Comparison of ENCODE assay signal across 31 cellular contexts in the genomic region with DNA sequence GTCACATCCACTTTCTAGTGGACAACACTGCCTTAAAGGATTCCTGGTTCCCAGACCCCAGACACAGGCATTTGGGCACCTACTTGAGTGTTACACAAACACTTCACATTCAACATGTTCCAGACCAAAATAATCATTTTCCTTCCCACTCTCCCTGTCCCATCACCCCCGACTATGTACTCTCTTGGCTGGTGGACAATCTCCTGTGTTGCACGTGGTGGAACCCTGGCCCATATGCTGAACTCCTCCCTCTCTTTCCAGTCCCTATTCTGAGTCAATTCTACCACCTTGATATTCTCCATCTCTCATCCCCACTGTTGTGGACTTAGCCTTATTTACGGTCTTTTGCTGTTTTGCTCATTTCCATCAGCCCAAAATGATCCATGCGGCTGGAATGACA.
"Had no signal": no experiment of that assay in that cellular context is flagged by ENCODE, and none has a peak within 500 bp of the region (broad histone marks: within the 10 kb centered on the region; RNA-seq: fewer than 3 reads in every experiment).

No MANE protein-coding gene starts in this region.

- H3K4me3 ChIP-seq: ascending aorta, breast epithelium, cardiac muscle cell, coronary artery, dorsolateral prefrontal cortex, heart left ventricle had no signal

- H3K4me3 Mint-ChIP-seq: activated CD4-positive, alpha-beta T cell treated with anti-CD3 and anti-CD28 coated beads, Interleukin-2, amount 10 ng/mL, durations not matched to agents 7 days and 5 days; activated CD8-positive, alpha-beta T cell treated with anti-CD3 and anti-CD28 coated beads for 36 hours; activated naive CD8-positive, alpha-beta T cell; activated T-cell treated with anti-CD3 and anti-CD28 coated beads, Interleukin-2, amount 50 U/mL, for 4 hours; activated T-helper 17 cell treated with anti-CD3 and anti-CD28 coated beads, Interleukin-2, amount 50 U/mL, for 72 hours; dendritic cell treated with granulocyte-macrophage colony-stimulating factor and Interleukin-4, amounts not matched to agents 40 ng/mL and 50 ng/mL, for 4 days; endodermal cell had no signal

- H3K27ac ChIP-seq: ascending aorta, breast epithelium, cardiac muscle cell, coronary artery, dorsolateral prefrontal cortex, heart left ventricle had no signal

- H3K27me3 ChIP-seq: ascending aorta, breast epithelium had no signal

- H3K4me1 ChIP-seq: ascending aorta, breast epithelium, heart left ventricle had no signal

- FAIRE-seq: frontal cortex had no signal

- H3K36me3 ChIP-seq: ascending aorta, breast epithelium, cardiac muscle cell, heart left ventricle had no signal

- H3K9me3 ChIP-seq: ascending aorta, breast epithelium, heart left ventricle had no signal

- H3K36me3 Mint-ChIP-seq: activated naive CD8-positive, alpha-beta T cell; brain had no signal

- H3K27ac Mint-ChIP-seq: activated CD4-positive, alpha-beta T cell treated with anti-CD3 and anti-CD28 coated beads, Interleukin-2, amount 10 ng/mL, durations not matched to agents 7 days and 5 days; activated CD8-positive, alpha-beta T cell treated with anti-CD3 and anti-CD28 coated beads for 36 hours; activated naive CD8-positive, alpha-beta T cell; activated T-helper 17 cell treated with anti-CD3 and anti-CD28 coated beads, Interleukin-2, amount 50 U/mL, for 72 hours; dendritic cell treated with granulocyte-macrophage colony-stimulating factor and Interleukin-4, amounts not matched to agents 40 ng/mL and 50 ng/mL, for 4 days; endodermal cell had no signal

- ATAC-seq: activated CD8-positive, alpha-beta T cell treated with anti-CD3 and anti-CD28 coated beads for 36 hours; activated T-cell treated with anti-CD3 and anti-CD28 coated beads, Interleukin-2, amount 50 U/mL, for 4 hours; activated T-helper 17 cell treated with anti-CD3 and anti-CD28 coated beads, Interleukin-2, amount 50 U/mL, for 72 hours; esophagus mucosa; heart left ventricle had no signal

- H3K9me3 Mint-ChIP-seq: activated CD4-positive, alpha-beta T cell treated with anti-CD3 and anti-CD28 coated beads, Interleukin-2, amount 10 ng/mL, durations not matched to agents 7 days and 5 days; activated CD8-positive, alpha-beta T cell treated with anti-CD3 and anti-CD28 coated beads for 36 hours; activated T-cell treated with anti-CD3 and anti-CD28 coated beads, Interleukin-2, amount 50 U/mL, for 4 hours; activated T-helper 17 cell treated with anti-CD3 and anti-CD28 coated beads, Interleukin-2, amount 50 U/mL, for 72 hours; brain; dendritic cell treated with granulocyte-macrophage colony-stimulating factor and Interleukin-4, amounts not matched to agents 40 ng/mL and 50 ng/mL, for 4 days; endodermal cell had no signal

- H3K27me3 Mint-ChIP-seq: activated CD8-positive, alpha-beta T cell treated with anti-CD3 and anti-CD28 coated beads for 36 hours had no signal

- DNase-seq: activated CD4-positive, alpha-beta T cell treated with anti-CD3 and anti-CD28 coated beads for 4 hours; activated CD4-positive, alpha-beta T cell treated with anti-CD3 and anti-CD28 coated beads, Interleukin-2, amount 10 ng/mL, durations not matched to agents 7 days and 5 days; activated CD4-positive, alpha-beta T cell treated with anti-CD3 and anti-CD28 coated beads, Interleukin-2, amount 50 U/mL, for 48 hours; activated CD4-positive, CD25-positive, alpha-beta regulatory T cell; activated CD4-positive, CD25-positive, alpha-beta regulatory T cell treated with anti-CD3 and anti-CD28 coated beads, Interleukin-2, amount 50 U/mL, for 72 hours; activated CD8-positive, alpha-beta memory T cell treated with anti-CD3 and anti-CD28 coated beads for 24 hours; activated CD8-positive, alpha-beta T cell treated with anti-CD3 and anti-CD28 coated beads for 36 hours; activated effector memory CD4-positive, alpha-beta T cell treated with Interleukin-2 at 50 U/mL for 16 hours; activated gamma-delta T cell treated with Interleukin-2 at 50 U/mL for 16 hours; activated naive CD4-positive, alpha-beta T cell treated with anti-CD3 and anti-CD28 coated beads, Interleukin-2, amount 50 U/mL, for 16 hours; activated naive CD4-positive, alpha-beta T cell treated with Interleukin-2 at 50 U/mL for 16 hours; activated T-cell treated with anti-CD3 and anti-CD28 coated beads, Interleukin-2, amount 50 U/mL, for 4 hours; central memory CD4-positive, alpha-beta T cell; cerebellar nuclear complex; dorsolateral prefrontal cortex; effector memory CD4-positive, alpha-beta T cell; endodermal cell; foreskin fibroblast; glutamatergic neuron; heart left ventricle; T-helper 2 cell had no signal
